Comparison of ENCODE assay signal across 8 cellular contexts in the genomic region with DNA sequence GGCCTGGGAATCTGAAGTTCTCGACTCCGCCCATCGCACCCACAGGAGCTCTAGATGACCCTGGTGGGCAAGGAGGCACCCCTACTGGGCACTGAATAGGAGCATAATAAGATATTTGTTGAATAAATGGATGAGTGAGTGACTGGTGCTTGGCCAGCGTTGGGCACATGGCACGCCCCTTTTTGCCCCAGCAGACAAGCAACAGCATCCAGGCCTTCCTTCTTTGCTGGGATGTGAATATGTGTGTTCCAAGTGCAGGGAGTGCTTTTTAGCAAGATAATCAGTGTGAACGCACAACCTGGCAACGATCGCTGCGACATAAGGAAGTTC. TPM values are rescaled to one million over a fixed set of nuclear protein-coding genes. Genes with fewer than 3 reads are reported as not detected.
DNase-seq lines count a peak whose midpoint lies in the region; ATAC-seq lines count a peak whose summit lies in the region.

No MANE protein-coding gene starts in this region.

- peak overlapping the region; percentile 43 for H3K27ac ChIP-seq in right cardiac atrium (ENCODE audit: low read length)

- POLR2A ChIA-PET in activated CD4-positive, alpha-beta memory T cell treated with anti-CD3 and anti-CD28 coated beads for 36 hours (lab: Charles Lee), result interaction anchor here (0.7 to 2.5 kb wide), 2 partner anchors 12 to 25 kb away, joined by 3 to 20 read pairs; a partner anchor contains a TSS

- no peaks in the 10 kb centered on the region for H3K27me3 ChIP-seq in right cardiac atrium (ENCODE audit: control insufficient read depth, insufficient read depth)

- peaks cover 14% of the 10 kb centered on the region for H3K36me3 Mint-ChIP-seq in activated T-cell treated with anti-CD3 and anti-CD28 coated beads, Interleukin-2, amount 50 U/mL, for 4 hours (ENCODE audit: insufficient read depth)
- H3K36me3 Mint-ChIP-seq in activated CD4-positive, alpha-beta memory T cell treated with anti-CD3 and anti-CD28 coated beads for 36 hours, result peaks cover 22% of the 10 kb centered on the region

- CTCF ChIA-PET in activated CD4-positive, alpha-beta memory T cell treated with anti-CD3 and anti-CD28 coated beads for 36 hours (lab: Charles Lee), result interaction anchor here (0.7 to 5.1 kb wide), 13 partner anchors 9 to 143 kb away, joined by 3 to 32 read pairs (median 5); a partner anchor contains a TSS

- no peaks in the 10 kb centered on the region for H3K9me3 Mint-ChIP-seq in activated T-cell treated with anti-CD3 and anti-CD28 coated beads, Interleukin-2, amount 50 U/mL, for 4 hours
- H3K9me3 Mint-ChIP-seq in activated CD4-positive, alpha-beta memory T cell treated with anti-CD3 and anti-CD28 coated beads for 36 hours, result no peaks in the 10 kb centered on the region

- H3K27me3 Mint-ChIP-seq in activated T-cell treated with anti-CD3 and anti-CD28 coated beads, Interleukin-2, amount 50 U/mL, for 4 hours (ENCODE audit: low read depth), result no peaks in the 10 kb centered on the region
- no peaks in the 10 kb centered on the region for H3K27me3 Mint-ChIP-seq in activated CD4-positive, alpha-beta memory T cell treated with anti-CD3 and anti-CD28 coated beads for 36 hours

- H3K4me1 Mint-ChIP-seq in activated T-cell treated with anti-CD3 and anti-CD28 coated beads, Interleukin-2, amount 50 U/mL, for 4 hours (ENCODE audit: low read depth), result peaks cover 35% of the 10 kb centered on the region
- H3K4me1 Mint-ChIP-seq in activated CD4-positive, alpha-beta memory T cell treated with anti-CD3 and anti-CD28 coated beads for 36 hours (ENCODE audit: low read depth), result peaks cover 36% of the 10 kb centered on the region

- peak overlapping the region; percentile 82 for H3K4me3 Mint-ChIP-seq in activated T-cell treated with anti-CD3 and anti-CD28 coated beads, Interleukin-2, amount 50 U/mL, for 4 hours
- H3K4me3 Mint-ChIP-seq in activated CD4-positive, alpha-beta memory T cell treated with anti-CD3 and anti-CD28 coated beads for 36 hours, result peak overlapping the region; percentile 61

- 6% methylated on average over 9 of the region's 9 CpGs for WGBS in right cardiac atrium

- no peak for DNase-seq in activated T-cell treated with anti-CD3 and anti-CD28 coated beads, Interleukin-2, amount 50 U/mL, for 4 hours
- DNase-seq in activated T-cell treated with anti-CD3 and anti-CD28 coated beads for 4 hours (no peak), right cardiac atrium (no peak), smooth muscle cell of the brain vasculature (ENCODE audit: low read depth, low spot score) (peak; percentile 28), posterior vena cava (ENCODE audit: low spot score) (no peak), activated gamma-delta T cell (lab: John Stamatoyannopoulos, UW) (no peak)
- no peak for DNase-seq in activated CD4-positive, alpha-beta memory T cell treated with anti-CD3 and anti-CD28 coated beads for 36 hours

- intact Hi-C loops in activated CD4-positive, alpha-beta memory T cell treated with anti-CD3 and anti-CD28 coated beads for 36 hours (cut with micrococcal nuclease), result loop anchor here (1.0 to 10.0 kb wide), 9 partner anchors 12 to 937 kb away; a partner anchor contains a TSS
- intact Hi-C loops in right cardiac atrium (cut with DNase I) (loop anchor here in 1 of 4 donors (10.0 kb wide), 1 partner anchor 89 kb away; no protein-coding TSS in a partner anchor), posterior vena cava (cut with DNase I) (loop anchor here in 1 of 2 donors (10.0 kb wide), 1 partner anchor 69 kb away; no protein-coding TSS in a partner anchor)

- ATAC-seq in activated T-cell treated with anti-CD3 and anti-CD28 coated beads, Interleukin-2, amount 50 U/mL, for 4 hours, result peak; percentile 16 to 31
- ATAC-seq in HG03095 (IDR thresholded peaks at IDR 0.05; ENCODE audit: unreplicated experiment) (peak; percentile 16), right cardiac atrium (no peak)

- H3K4me3 ChIP-seq in right cardiac atrium (ENCODE audit: low read length), result peak overlapping the region; percentile 91

- no peaks in the 10 kb centered on the region for H3K9me3 ChIP-seq in right cardiac atrium (ENCODE audit: control insufficient read depth, low read length)

- peaks cover 5% of the 10 kb centered on the region for H3K4me1 ChIP-seq in right cardiac atrium (ENCODE audit: control insufficient read depth, insufficient read depth, low read length)

- H3K27ac Mint-ChIP-seq in activated CD4-positive, alpha-beta memory T cell treated with anti-CD3 and anti-CD28 coated beads for 36 hours, result no peak overlapping the region

RNA-seq across cellular contexts. Expression of a gene that starts 0.5 kb away (rescaled TPM):
- 100 to 1,000 TPM; 186 to 199 (median 190) TPM for total RNA-seq in activated T-cell treated with anti-CD3 and anti-CD28 coated beads, Interleukin-2, amount 50 U/mL, for 4 hours
- 100 to 1,000 TPM; 103 to 115 TPM for total RNA-seq in activated CD4-positive, alpha-beta memory T cell treated with anti-CD3 and anti-CD28 coated beads for 36 hours
- total RNA-seq in right cardiac atrium, result 10 to 100 TPM; 54.8 to 79.8 (median 73.4) TPM
- 26.9 TPM for polyA plus RNA-seq in right cardiac atrium
- total RNA-seq in posterior vena cava, result 10 to 100 TPM; 83.8 to 96.3 TPM

RNA-seq across cellular contexts. Expression of a gene that starts 12.0 kb away (rescaled TPM):
- 10 to 100 TPM; 47.1 to 54.7 (median 48.8) TPM for total RNA-seq in activated T-cell treated with anti-CD3 and anti-CD28 coated beads, Interleukin-2, amount 50 U/mL, for 4 hours
- 10 to 100 TPM; 45.7 to 47.9 TPM for total RNA-seq in activated CD4-positive, alpha-beta memory T cell treated with anti-CD3 and anti-CD28 coated beads for 36 hours
- total RNA-seq in right cardiac atrium, result 10 to 100 TPM; 13.9 to 17.2 (median 15.3) TPM
- polyA plus RNA-seq in right cardiac atrium, result 22.5 TPM
- total RNA-seq in posterior vena cava, result 10 to 100 TPM; 28.9 to 29.2 TPM

RNA-seq across cellular contexts. Expression of a gene that starts 25.4 kb away (rescaled TPM):
- 10 to 100 TPM; 19.6 to 24.7 (median 21.5) TPM for total RNA-seq in activated T-cell treated with anti-CD3 and anti-CD28 coated beads, Interleukin-2, amount 50 U/mL, for 4 hours
- 10 to 100 TPM; 18.7 to 18.8 TPM for total RNA-seq in activated CD4-positive, alpha-beta memory T cell treated with anti-CD3 and anti-CD28 coated beads for 36 hours
- total RNA-seq in right cardiac atrium, result 10 to 100 TPM; 14.2 to 18.1 (median 14.6) TPM
- polyA plus RNA-seq in right cardiac atrium, result 8.1 TPM
- 10 to 100 TPM in 1 of 2 donors, 1 to 10 TPM in 1; 9.5 to 12.3 TPM for total RNA-seq in posterior vena cava

RNA-seq across cellular contexts. Expression of a gene that starts 25.5 kb away (rescaled TPM):
- total RNA-seq in activated T-cell treated with anti-CD3 and anti-CD28 coated beads, Interleukin-2, amount 50 U/mL, for 4 hours, result 100 to 1,000 TPM; 164 to 174 (median 170) TPM
- 10 to 100 TPM; 94.0 to 94.4 TPM for total RNA-seq in activated CD4-positive, alpha-beta memory T cell treated with anti-CD3 and anti-CD28 coated beads for 36 hours
- total RNA-seq in right cardiac atrium (100 to 1,000 TPM; 143 to 189 (median 165) TPM), posterior vena cava (10 to 100 TPM; 65.6 to 70.3 TPM)
- polyA plus RNA-seq in right cardiac atrium, result 260 TPM

RNA-seq across cellular contexts. Expression of a gene that starts 33.1 kb away (rescaled TPM):
- total RNA-seq in activated T-cell treated with anti-CD3 and anti-CD28 coated beads, Interleukin-2, amount 50 U/mL, for 4 hours, result under 1 TPM in 1 of 3 donors, not detected in 2; 0.13 TPM
- total RNA-seq in activated CD4-positive, alpha-beta memory T cell treated with anti-CD3 and anti-CD28 coated beads for 36 hours, result not detected
- total RNA-seq in right cardiac atrium, result under 1 TPM in 2 of 4 donors, not detected in 2; 0.17 to 0.32 TPM
- 0.25 TPM for polyA plus RNA-seq in right cardiac atrium
- 1 to 10 TPM; 3.4 to 7.2 TPM for total RNA-seq in posterior vena cava

Comparison
In these comparisons a context has a peak if more than half of its experiments do, and no peak if none do; other contexts are left out.
1. ATAC-seq: peak in activated T-cell treated with anti-CD3 and anti-CD28 coated beads, Interleukin-2, amount 50 U/mL, for 4 hours (2 of 2) and HG03095 (single experiment); none in right cardiac atrium (0 of 2).